14 cellular contexts compared by ENCODE assay signal in the genomic region with DNA sequence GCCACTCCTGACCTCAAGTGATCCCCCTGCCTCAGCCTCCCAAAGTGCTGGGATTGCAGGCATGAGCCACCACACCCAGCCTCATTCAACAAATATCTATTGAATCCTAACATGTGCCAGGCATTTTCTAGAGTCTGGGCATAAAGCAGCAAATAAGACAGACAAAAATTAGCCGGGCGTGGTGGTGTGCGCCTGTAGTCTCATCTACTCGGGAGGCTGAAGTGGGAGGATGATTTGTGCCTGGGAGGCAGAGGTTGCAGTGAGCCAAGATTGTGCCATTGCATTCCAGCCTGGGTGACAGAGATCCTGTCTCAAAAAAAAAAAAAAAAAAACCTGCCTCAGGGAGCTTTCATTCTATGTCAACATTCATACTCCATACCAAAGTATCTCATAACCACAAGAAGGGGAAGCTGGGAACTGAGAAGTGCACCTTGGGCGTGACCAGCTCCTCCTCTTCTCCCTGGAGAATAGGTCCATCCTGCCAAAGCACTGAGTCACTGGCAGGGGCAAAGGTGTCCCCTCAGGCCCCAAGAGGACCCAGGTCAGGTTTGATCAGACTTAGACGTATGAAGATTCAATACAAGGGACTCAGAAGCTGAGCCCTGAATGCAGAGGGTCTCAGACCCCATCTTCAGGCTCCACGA. TPM values are rescaled to one million over a fixed set of nuclear protein-coding genes. Genes with fewer than 3 reads are reported as not detected.
A peak's percentile ranks its signal among the peaks of the same experiment; 100 is the strongest.
DNase-seq lines count a peak whose midpoint lies in the region; ATAC-seq and TF ChIP-seq lines count a peak whose summit lies in the region.
"Had no signal": no experiment of that assay in that cellular context is flagged by ENCODE, and none has a peak within 500 bp of the region (broad histone marks: within the 10 kb centered on the region; RNA-seq: fewer than 3 reads in every experiment).

No MANE protein-coding gene starts in this region.

- peak overlapping the region; percentile 92 for H3K27ac ChIP-seq in left ventricle myocardium inferior (replicated peaks)
- H3K27ac ChIP-seq: neutrophil, upper lobe of right lung had no signal

- H3K9me3 ChIP-seq in left ventricle myocardium inferior (replicated peaks): no peaks in the 10 kb centered on the region
- H3K9me3 ChIP-seq: neutrophil, upper lobe of right lung had no signal

- H3K4me1 ChIP-seq in left ventricle myocardium inferior: peaks cover 90% of the 10 kb centered on the region

- H3K27me3 ChIP-seq in left ventricle myocardium inferior (ENCODE audit: low read depth): no peaks in the 10 kb centered on the region
- H3K27me3 ChIP-seq: upper lobe of right lung had no signal

- intact Hi-C loops in left ventricle myocardium inferior (cut with micrococcal nuclease) (loop anchor here (5.0 kb wide), 1 partner anchor 54 kb away; no protein-coding TSS in a partner anchor), left cardiac atrium (cut with DNase I) (loop anchor here in 1 of 2 donors (5.0 kb wide), 1 partner anchor 54 kb away; no protein-coding TSS in a partner anchor)

- ATAC-seq in left cardiac atrium (no peak), HG03354 (IDR thresholded peaks at IDR 0.05; ENCODE audit: poor library complexity, severe bottlenecking, unreplicated experiment) (no peak)
- ATAC-seq: upper lobe of right lung had no signal

- no peak for DNase-seq in left ventricle myocardium inferior
- DNase-seq in left cardiac atrium: no peak
- peak; percentile 52 for DNase-seq in SKM-1 (lab: John Stamatoyannopoulos, UW; ENCODE audit: unreplicated experiment)
- DNase-seq in glomerular visceral epithelial cell (ENCODE audit: extremely low spot score): peak; percentile 30
- DNase-seq in ureter (ENCODE audit: low spot score): peak; percentile 69
- no peak for DNase-seq in NCI-H2196 (lab: John Stamatoyannopoulos, UW; ENCODE audit: unreplicated experiment)
- no peak for DNase-seq in NCI-H774 (lab: John Stamatoyannopoulos, UW)
- DNase-seq: erythroblast; NCI-H2081 treated with DMSO at 0.1 percent for 48 hours; SHP77 treated with DMSO at 0.1 percent for 48 hours; stimulated activated CD4-positive, alpha-beta T cell treated with anti-CD3 and anti-CD28 coated beads, Interleukin-4, amount 100 ng/mL, for 4 hours; upper lobe of right lung had no signal

- H3K4me3 ChIP-seq in left ventricle myocardium inferior: no peak overlapping the region
- H3K4me3 ChIP-seq: upper lobe of right lung had no signal

- no peak for TF ChIP-seq CTCF in left ventricle myocardium inferior (IDR thresholded peaks at IDR 0.05; ENCODE audit: borderline replicate concordance)

- H3K36me3 ChIP-seq in left ventricle myocardium inferior: peaks cover 64% of the 10 kb centered on the region
- H3K36me3 ChIP-seq: neutrophil had no signal

RNA-seq across cellular contexts. Expression of gene PPP1R15B, which starts 36.8 kb away (rescaled TPM):
- total RNA-seq in left ventricle myocardium inferior (20.5 TPM), left cardiac atrium (10 to 100 TPM; 22.1 to 37.5 TPM), ureter (59.0 TPM)

RNA-seq across cellular contexts. Expression of gene PIK3C2B, which starts 46.2 kb away (rescaled TPM):
- total RNA-seq in left ventricle myocardium inferior: 18.5 TPM
- total RNA-seq in left cardiac atrium: 10 to 100 TPM; 21.2 to 21.7 TPM
- total RNA-seq in ureter: 146 TPM

Comparison
In these comparisons a context has a peak if more than half of its experiments do, and no peak if none do; other contexts are left out.
1. DNase-seq: peak in SKM-1 (single experiment), glomerular visceral epithelial cell (single experiment) and ureter (single experiment); none in left ventricle myocardium inferior (single experiment), left cardiac atrium (single experiment), NCI-H2196 (single experiment) and NCI-H774 (single experiment).